Comparison of ENCODE assay signal across 10 cellular contexts in genomic region chr3:152403632-152404066, GRCh38.
A peak's percentile ranks its signal among the peaks of the same experiment; 100 is the strongest.
DNase-seq lines count a peak whose midpoint lies in the region; ATAC-seq, FAIRE-seq and TF ChIP-seq lines count a peak whose summit lies in the region.
"Had no signal": no experiment of that assay in that cellular context is flagged by ENCODE, and none has a peak within 500 bp of the region (broad histone marks: within the 10 kb centered on the region; RNA-seq: fewer than 3 reads in every experiment).

No MANE protein-coding gene starts in this region.

- no peaks in the 10 kb centered on the region for H3K27me3 ChIP-seq in fibroblast of lung (ENCODE audit: control insufficient read depth, insufficient read depth, low read length)
- H3K27me3 ChIP-seq in naive thymus-derived CD4-positive, alpha-beta T cell (ENCODE audit: control insufficient read depth in 2 of 2, insufficient read depth in 2 of 2, low read length in 2 of 2): no peaks in the 10 kb centered on the region
- H3K27me3 ChIP-seq in BE2C: no peaks in the 10 kb centered on the region
- no peaks in the 10 kb centered on the region for H3K27me3 ChIP-seq in H7 (ENCODE audit: control insufficient read depth, insufficient read depth, low read length)

- H3K4me1 ChIP-seq in fibroblast of lung (ENCODE audit: control insufficient read depth, extremely low read depth, insufficient read depth, low read length) (peaks cover 23% of the 10 kb centered on the region), BE2C (peaks cover 9% of the 10 kb centered on the region)
- H3K4me1 ChIP-seq in naive thymus-derived CD4-positive, alpha-beta T cell (ENCODE audit: control insufficient read depth in 2 of 2, insufficient read depth in 2 of 2, low read length in 2 of 2): peaks cover 48 to 65% of the 10 kb centered on the region in 2 donors

- H3K79me2 ChIP-seq in fibroblast of lung (ENCODE audit: control insufficient read depth, insufficient read depth, low read length): peaks cover 84% of the 10 kb centered on the region

- intact Hi-C loops in naive thymus-derived CD4-positive, alpha-beta T cell (cut with micrococcal nuclease): loop anchor here in 1 of 2 donors (1.0 kb wide), 1 partner anchor 9 kb away; no protein-coding TSS in a partner anchor

- peak overlapping the region in 8 of 9 donors; percentile 55 to 91 (median 76) for H3K27ac Mint-ChIP-seq in naive thymus-derived CD4-positive, alpha-beta T cell

- no peak overlapping the region for H3K4me2 ChIP-seq in fibroblast of lung (ENCODE audit: extremely low read depth, insufficient read depth, low read length)

- H3K9me3 ChIP-seq in fibroblast of lung (ENCODE audit: control insufficient read depth, insufficient read depth, low read depth, low read length) (no peaks in the 10 kb centered on the region), BE2C (no peaks in the 10 kb centered on the region)
- no peaks in the 10 kb centered on the region for H3K9me3 ChIP-seq in naive thymus-derived CD4-positive, alpha-beta T cell (ENCODE audit: control insufficient read depth in 2 of 3, low read length in 3 of 3)

- H3K4me3 ChIP-seq in NB4 (ENCODE audit: low read depth, low read length): no peak overlapping the region
- no peak overlapping the region for H3K4me3 ChIP-seq in fibroblast of lung (replicated peaks in 1 of 4; ENCODE audit: control extremely low read depth in 1 of 4, insufficient read depth in 1 of 4, low read depth in 3 of 4, low read length in 4 of 4)
- no peak overlapping the region for H3K4me3 ChIP-seq in naive thymus-derived CD4-positive, alpha-beta T cell (ENCODE audit: low read length)
- no peak overlapping the region for H3K4me3 ChIP-seq in BE2C (ENCODE audit: low read depth, low read length)
- no peak overlapping the region for H3K4me3 ChIP-seq in H7 (ENCODE audit: insufficient read depth, low read depth, low read length)

- TF ChIP-seq CTCF in NB4 (IDR thresholded peaks at IDR 0.05; ENCODE audit: low read depth, low read length) (no peak), fibroblast of lung (conservative IDR thresholded peaks at IDR 0.05 in 1 of 2, IDR thresholded peaks at IDR 0.05 in 1 of 2; ENCODE audit: low read depth in 1 of 2, low read length in 2 of 2) (no peak), BE2C (IDR thresholded peaks at IDR 0.05; ENCODE audit: low read depth, low read length) (no peak)

- no peak for TF ChIP-seq POLR2A in NB4 (IDR thresholded peaks at IDR 0.05; ENCODE audit: extremely low read depth, insufficient read length)

- peak overlapping the region in 8 of 10 donors; percentile 4 to 65 (median 44) for H3K4me3 Mint-ChIP-seq in naive thymus-derived CD4-positive, alpha-beta T cell

- no peak overlapping the region for H3K9ac ChIP-seq in fibroblast of lung (ENCODE audit: insufficient read depth, low read length)

- CTCF ChIA-PET in naive thymus-derived CD4-positive, alpha-beta T cell (lab: Charles Lee): no interaction called here

- H3K9me3 Mint-ChIP-seq in naive thymus-derived CD4-positive, alpha-beta T cell: peaks cover 0 to 2% (median 0%) of the 10 kb centered on the region in 11 donors

- no peaks in the 10 kb centered on the region for H3K27me3 Mint-ChIP-seq in naive thymus-derived CD4-positive, alpha-beta T cell

- POLR2A ChIA-PET in naive thymus-derived CD4-positive, alpha-beta T cell (lab: Charles Lee): interaction anchor here (1.6 kb wide), 2 partner anchors 13 to 71 kb away, joined by 4 to 6 read pairs; no protein-coding TSS in a partner anchor

- H3K4me1 Mint-ChIP-seq in naive thymus-derived CD4-positive, alpha-beta T cell: peaks cover 54 to 98% (median 86%) of the 10 kb centered on the region in 7 donors

- no peaks in the 10 kb centered on the region for H4K20me1 ChIP-seq in fibroblast of lung (ENCODE audit: control insufficient read depth, extremely low read depth, insufficient read depth, low read length)

- no peak for FAIRE-seq in frontal cortex (lab: Jason Lieb, UNC)

- no peak overlapping the region for H3K27ac ChIP-seq in fibroblast of lung (ENCODE audit: insufficient read depth, low read length)
- peak overlapping the region; percentile 66 for H3K27ac ChIP-seq in naive thymus-derived CD4-positive, alpha-beta T cell (ENCODE audit: low read depth, low read length)

- H3K36me3 ChIP-seq in fibroblast of lung (ENCODE audit: control insufficient read depth, insufficient read depth, low read length) (no peaks in the 10 kb centered on the region), BE2C (no peaks in the 10 kb centered on the region), H7 (replicated peaks; ENCODE audit: control insufficient read depth, insufficient read depth, low read length) (no peaks in the 10 kb centered on the region)
- H3K36me3 ChIP-seq in naive thymus-derived CD4-positive, alpha-beta T cell (ENCODE audit: control insufficient read depth in 2 of 3, insufficient read depth in 3 of 3, low read length in 3 of 3): peaks cover 0 to 4% (median 0%) of the 10 kb centered on the region in 3 experiments

- no peak overlapping the region for H2AFZ ChIP-seq in fibroblast of lung (ENCODE audit: low read length)

- DNase-seq in Ammon's horn (ENCODE audit: low spot score) (peak; percentile 46), NB4 (ENCODE audit: low read depth) (peak; percentile 49), fibroblast of lung (ENCODE audit: low read depth in 2 of 2) (peak; percentile 45 to 50), BE2C (no peak), frontal cortex (ENCODE audit: low spot score in 2 of 2) (no peak), DMS153 treated with DMSO at 0.1 percent for 48 hours (lab: John Stamatoyannopoulos, UW; ENCODE audit: unreplicated experiment) (no peak), H7 (no peak)
- no peak for DNase-seq in naive thymus-derived CD4-positive, alpha-beta T cell
- DNase-seq: DMS 273 treated with DMSO at 0.1 percent for 48 hours, kidney glomerular epithelial cell had no signal

- H3K36me3 Mint-ChIP-seq in naive thymus-derived CD4-positive, alpha-beta T cell: peaks cover 0 to 52% (median 21%) of the 10 kb centered on the region in 5 donors

- ATAC-seq in naive thymus-derived CD4-positive, alpha-beta T cell: no peak

Comparison
In these comparisons a context has a peak if more than half of its experiments do, and no peak if none do; other contexts are left out.
1. DNase-seq: peak in Ammon's horn (single experiment), NB4 (single experiment) and fibroblast of lung (2 of 2); none in naive thymus-derived CD4-positive, alpha-beta T cell (0 of 9), BE2C (single experiment), frontal cortex (0 of 2), DMS153 treated with DMSO at 0.1 percent for 48 hours (single experiment) and H7 (single experiment).